In the genomic region with DNA sequence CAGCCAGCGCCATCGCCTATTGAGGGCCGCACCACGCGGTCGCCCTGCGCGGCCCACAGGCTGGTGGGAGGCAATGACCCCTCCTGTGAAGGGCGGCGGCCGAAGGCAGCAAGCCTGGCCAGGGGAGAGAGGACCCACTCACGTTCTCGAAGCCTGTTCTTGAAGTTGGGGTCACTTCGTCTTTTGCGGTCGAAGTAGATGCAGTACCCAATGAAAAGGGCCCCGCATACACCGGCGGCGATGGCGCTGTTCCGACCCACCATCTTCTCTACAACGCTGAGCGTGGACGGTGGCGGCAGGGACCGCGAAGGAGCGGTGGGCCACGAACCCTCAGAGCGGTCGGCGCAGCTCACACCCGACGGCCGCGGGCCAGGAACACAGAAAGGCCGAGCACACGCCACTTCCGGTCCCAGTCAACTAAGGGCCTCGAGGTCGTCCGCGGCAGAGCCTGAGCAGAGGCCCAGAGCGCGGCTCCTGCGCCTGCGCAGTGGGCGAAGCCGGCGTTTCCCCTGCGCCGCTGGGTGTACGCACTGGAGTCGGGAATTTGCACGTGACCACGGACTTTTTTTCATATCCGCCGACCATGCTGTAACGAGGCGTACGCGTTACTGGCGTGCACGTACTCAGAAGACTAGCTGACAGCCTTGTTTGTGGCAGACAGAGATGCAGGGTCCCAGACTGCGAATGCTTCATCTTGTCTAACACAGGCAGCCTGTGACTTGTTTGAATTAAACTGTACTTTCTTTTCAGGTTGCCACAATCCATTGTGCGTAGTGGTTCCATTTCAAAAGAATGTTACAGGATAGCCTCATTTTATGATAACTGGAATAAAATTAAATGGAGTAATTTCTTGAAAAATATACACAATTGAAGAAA, we compare ENCODE assay signal across 8 cellular contexts. TPM values are rescaled to one million over a fixed set of nuclear protein-coding genes. Genes with fewer than 3 reads are reported as not detected.
DNase-seq lines count a peak whose midpoint lies in the region; ATAC-seq, FAIRE-seq and TF ChIP-seq lines count a peak whose summit lies in the region.

A gene (minus strand): TSS at position 385 of the 876 bp plus-strand sequence. CDS start 122 bp downstream, at position 263.

- H3K36me3 ChIP-seq in BE2C: peaks cover 53% of the 10 kb centered on the region

- H3K9me3 ChIP-seq in BE2C: no peaks in the 10 kb centered on the region

- DNase-seq in BE2C (peak; percentile 97), GM19239 (ENCODE audit: insufficient read length, low spot score) (peak; percentile 93), NCI-H524 treated with DMSO at 0.1 percent for 48 hours (lab: John Stamatoyannopoulos, UW) (peak; percentile 91), left colon (peak; percentile 92 to 96)
- peak; percentile 89 to 90 for DNase-seq in activated CD4-positive, alpha-beta T cell treated with anti-CD3 and anti-CD28 coated beads for 4 hours
- peak; percentile 97 for DNase-seq in stimulated activated CD4-positive, alpha-beta T cell treated with anti-CD3 and anti-CD28 coated beads, Interleukin-1b, Interleukin-23, amount 100 ng/mL, for 48 hours

- peak; percentile 91 for ATAC-seq in HG03457 (IDR thresholded peaks at IDR 0.05; ENCODE audit: unreplicated experiment)
- peak; percentile 97 for ATAC-seq in left colon

- H3K27me3 ChIP-seq in BE2C: no peaks in the 10 kb centered on the region

- peak within 1 kb of the TSS; percentile 86 for H3K27ac ChIP-seq in cingulate gyrus (ENCODE audit: low read depth, low read length)

- TF ChIP-seq CTCF in BE2C (IDR thresholded peaks at IDR 0.05; ENCODE audit: low read depth, low read length): no peak

- intact Hi-C loops in left colon (cut with DNase I, micrococcal nuclease): no loop called here

- peak within 1 kb of the TSS; percentile 100 for H3K4me3 ChIP-seq in BE2C (ENCODE audit: low read depth, low read length)

- no peaks in the 10 kb centered on the region for H3K4me1 ChIP-seq in BE2C

- peak; percentile 90 for FAIRE-seq in GM19239 (lab: Jason Lieb, UNC)

RNA-seq across cellular contexts. Expression of the gene that starts here (rescaled TPM):
- 206 TPM for polyA plus RNA-seq in BE2C (2012; ENCODE audit: insufficient read depth, insufficient read length, low read depth)
- 100 to 1,000 TPM in 1 of 2 donors, 10 to 100 TPM in 1; 84.6 to 108 TPM for total RNA-seq in left colon

Comparison
In these comparisons a context has a peak if more than half of its experiments do, and no peak if none do; other contexts are left out.
1. Peak in every context shown above with its lines: DNase-seq, ATAC-seq, H3K4me3 ChIP-seq and H3K27ac ChIP-seq.